ENCODE assay signal across 8 cellular contexts in the genomic region with DNA sequence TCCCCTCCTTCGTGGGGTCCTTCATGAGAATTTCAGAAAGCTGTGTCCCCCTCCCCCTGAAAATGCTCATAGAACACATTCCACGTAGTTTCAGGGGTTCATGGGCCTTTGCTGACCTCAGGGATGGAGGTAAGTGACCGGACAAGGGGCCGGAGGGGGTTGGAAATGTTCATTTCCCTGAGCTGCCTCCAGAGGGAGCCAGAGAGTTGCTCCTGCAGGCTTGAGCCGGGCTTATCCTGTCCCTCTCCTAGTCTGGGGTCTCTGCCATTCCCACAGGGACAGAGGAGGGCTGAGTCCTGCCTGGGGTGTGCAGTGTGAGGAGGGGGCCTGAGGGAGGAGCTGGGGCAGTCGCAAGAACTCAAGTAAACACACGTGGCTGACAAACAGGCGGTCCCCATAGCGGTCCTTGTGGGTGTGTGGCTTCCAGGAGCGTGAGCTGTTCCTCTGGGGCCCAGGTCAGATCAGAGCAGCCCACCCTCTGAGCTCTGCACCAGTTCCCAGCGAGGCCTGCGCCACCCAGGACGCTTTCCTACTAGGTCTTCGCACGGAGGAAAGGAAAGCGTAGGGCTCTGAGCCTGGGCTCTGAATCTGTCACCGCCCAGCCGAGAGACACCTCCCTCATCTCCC.
A peak's percentile ranks its signal among the peaks of the same experiment; 100 is the strongest.
DNase-seq lines count a peak whose midpoint lies in the region; ATAC-seq, FAIRE-seq and TF ChIP-seq lines count a peak whose summit lies in the region.

No MANE protein-coding gene starts in this region.

- H3K27me3 ChIP-seq in GM23248 (replicated peaks; ENCODE audit: insufficient read depth) = peaks cover 12% of the 10 kb centered on the region

- no peaks in the 10 kb centered on the region for H3K9me3 ChIP-seq in GM23248 (ENCODE audit: low read depth)

- CTCF ChIA-PET in activated CD8-positive, alpha-beta T cell treated with anti-CD3 and anti-CD28 coated beads, Interleukin-2, amount 10 ng/mL, durations not matched to agents 7 days and 5 days (lab: Charles Lee) = interaction anchor here (1.0 to 15.4 kb wide), 16 partner anchors 9 to 335 kb away, joined by 3 to 226 read pairs (median 4); partner anchors contain the start of gene WFS1

- in situ Hi-C loops in GM23248 (cut with MboI) = loop anchor here (10.0 kb wide), 1 partner anchor 213 kb away; no protein-coding TSS in a partner anchor

- H3K79me2 ChIP-seq in GM23248 (ENCODE audit: insufficient read depth) = no peaks in the 10 kb centered on the region

- POLR2A ChIA-PET in activated CD8-positive, alpha-beta T cell treated with anti-CD3 and anti-CD28 coated beads, Interleukin-2, amount 10 ng/mL, durations not matched to agents 7 days and 5 days (lab: Charles Lee) = no interaction called here

- no peaks in the 10 kb centered on the region for H3K36me3 ChIP-seq in GM23248 (ENCODE audit: low read depth)

- DNase-seq in GM23248 (peak; percentile 42), immature natural killer cell (peak; percentile 28 to 42 (median 35)), urothelium cell line (ENCODE audit: low spot score) (peak; percentile 37), H4 (ENCODE audit: low spot score) (no peak)
- peak; percentile 28 for DNase-seq in activated CD8-positive, alpha-beta T cell treated with anti-CD3 and anti-CD28 coated beads, Interleukin-2, amount 10 ng/mL, durations not matched to agents 7 days and 5 days

- H2AFZ ChIP-seq in GM23248 = no peak overlapping the region

- peaks cover 2% of the 10 kb centered on the region for H3K4me1 Mint-ChIP-seq in activated CD8-positive, alpha-beta T cell treated with anti-CD3 and anti-CD28 coated beads, Interleukin-2, amount 10 ng/mL, durations not matched to agents 7 days and 5 days (ENCODE audit: low read depth)
- H3K4me1 Mint-ChIP-seq in immature natural killer cell = peaks cover 4 to 14% of the 10 kb centered on the region in 2 donors

- no peak overlapping the region for H3K4me3 ChIP-seq in GM23248

- ATAC-seq in activated CD8-positive, alpha-beta T cell treated with anti-CD3 and anti-CD28 coated beads, Interleukin-2, amount 10 ng/mL, durations not matched to agents 7 days and 5 days = no peak
- ATAC-seq in GM21447 (IDR thresholded peaks at IDR 0.05; ENCODE audit: unreplicated experiment) (no peak), GM21381 (IDR thresholded peaks at IDR 0.05; ENCODE audit: unreplicated experiment) (no peak)

- H3F3A ChIP-seq in GM23248 (ENCODE audit: insufficient read depth) = no peaks in the 10 kb centered on the region

- H3K4me3 Mint-ChIP-seq in activated CD8-positive, alpha-beta T cell treated with anti-CD3 and anti-CD28 coated beads, Interleukin-2, amount 10 ng/mL, durations not matched to agents 7 days and 5 days = no peak overlapping the region
- no peak overlapping the region for H3K4me3 Mint-ChIP-seq in immature natural killer cell

- 36 to 39% methylated on average over 18 of the region's 18 CpGs for WGBS in GM23248 (ENCODE audit: low coverage in 1 of 2, low lambda C conversion rate in 2 of 2, missing lambda C conversion rate in 2 of 2), 2 experiments

- no peaks in the 10 kb centered on the region for H3K9me2 ChIP-seq in GM23248 (ENCODE audit: insufficient read depth)

- H3K4me2 ChIP-seq in GM23248 (ENCODE audit: unreplicated experiment) = no peak overlapping the region

- peaks cover 11% of the 10 kb centered on the region for H3K27me3 Mint-ChIP-seq in activated CD8-positive, alpha-beta T cell treated with anti-CD3 and anti-CD28 coated beads, Interleukin-2, amount 10 ng/mL, durations not matched to agents 7 days and 5 days (ENCODE audit: low read depth)
- H3K27me3 Mint-ChIP-seq in immature natural killer cell (ENCODE audit: low read depth in 3 of 3) = peaks cover 3 to 12% (median 4%) of the 10 kb centered on the region in 3 donors

- H3K4me1 ChIP-seq in GM23248 (ENCODE audit: insufficient read depth) = no peaks in the 10 kb centered on the region

- TF ChIP-seq CTCF in C4-2B (conservative IDR thresholded peaks at IDR 0.05) = peak; percentile 54

- no peaks in the 10 kb centered on the region for H4K20me1 ChIP-seq in GM23248 (ENCODE audit: insufficient read depth)

- H3K27ac Mint-ChIP-seq in activated CD8-positive, alpha-beta T cell treated with anti-CD3 and anti-CD28 coated beads, Interleukin-2, amount 10 ng/mL, durations not matched to agents 7 days and 5 days = no peak overlapping the region
- H3K27ac Mint-ChIP-seq in immature natural killer cell = no peak overlapping the region

- no peak for FAIRE-seq in urothelium cell line (lab: Jason Lieb, UNC)

- H3K27ac ChIP-seq in C4-2B = no peak overlapping the region
- no peak overlapping the region for H3K27ac ChIP-seq in GM23248

- no peaks in the 10 kb centered on the region for H3K36me3 Mint-ChIP-seq in activated CD8-positive, alpha-beta T cell treated with anti-CD3 and anti-CD28 coated beads, Interleukin-2, amount 10 ng/mL, durations not matched to agents 7 days and 5 days (ENCODE audit: low read depth)
- no peaks in the 10 kb centered on the region for H3K36me3 Mint-ChIP-seq in immature natural killer cell

- no peak overlapping the region for H3K9ac ChIP-seq in GM23248

- H3K9me3 Mint-ChIP-seq in activated CD8-positive, alpha-beta T cell treated with anti-CD3 and anti-CD28 coated beads, Interleukin-2, amount 10 ng/mL, durations not matched to agents 7 days and 5 days (ENCODE audit: insufficient read depth) = peaks cover 4% of the 10 kb centered on the region
- peaks cover 0 to 1% (median 0%) of the 10 kb centered on the region in 6 donors for H3K9me3 Mint-ChIP-seq in immature natural killer cell
